In the genomic region with DNA sequence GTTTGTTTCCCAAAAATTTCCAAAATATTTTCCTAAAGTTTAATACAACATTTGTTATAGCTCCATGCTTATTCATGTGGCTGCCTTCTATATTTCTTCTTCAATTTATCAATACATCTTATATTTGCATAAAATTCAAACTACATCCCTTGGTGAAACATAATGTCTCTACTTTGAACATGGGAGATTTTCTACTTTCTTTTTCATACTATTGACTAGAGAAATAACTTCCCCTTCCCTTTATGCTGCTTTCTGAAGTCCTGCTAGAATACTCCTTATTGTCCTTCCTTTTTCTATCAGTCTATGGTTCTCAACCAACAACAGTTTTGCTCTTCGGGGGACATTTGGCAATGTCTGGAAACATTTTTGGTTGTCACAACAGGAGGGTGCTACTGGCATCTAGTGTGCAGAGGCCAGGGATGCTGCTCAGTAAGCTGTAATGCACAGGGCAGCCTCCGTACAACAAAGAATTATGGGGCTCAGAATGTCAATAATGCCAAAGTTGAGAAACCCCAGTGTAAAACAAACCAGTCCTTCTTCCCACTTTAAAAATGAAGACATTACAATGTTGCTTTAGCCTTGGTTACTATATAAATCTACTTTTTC, we compare ENCODE assay signal across 1 cellular context.
TF ChIP-seq lines count a peak whose summit lies in the region.

No MANE protein-coding gene starts in this region.

TF ChIP-seq in HepG2, 621 proteins besides CTCF, POLR2A, EP300 and RAD21:
- TF ChIP-seq STAG1 (CRISPR knock-in tag; IDR thresholded peaks at IDR 0.05) (peak; percentile 62), ZFP41 (CRISPR knock-in tag; IDR thresholded peaks at IDR 0.05; ENCODE audit: borderline replicate concordance) (no peak)
